24 cellular contexts compared by ENCODE assay signal in genomic region chr10:56357018-56357417, GRCh38. TPM values are rescaled to one million over a fixed set of nuclear protein-coding genes. Genes with fewer than 3 reads are reported as not detected.
"Had no signal": no experiment of that assay in that cellular context is flagged by ENCODE, and none has a peak within 500 bp of the region (broad histone marks: within the 10 kb centered on the region; RNA-seq: fewer than 3 reads in every experiment).

No MANE protein-coding gene starts in this region.

- DNase-seq: activated CD4-positive, alpha-beta memory T cell treated with anti-CD3 and anti-CD28 coated beads, Interleukin-2, amount 10 ng/mL, durations not matched to agents 7 days and 5 days; activated CD4-positive, alpha-beta T cell treated with anti-CD3 and anti-CD28 coated beads for 36 hours; activated CD4-positive, alpha-beta T cell treated with anti-CD3 and anti-CD28 coated beads, Interleukin-2, amount 50 U/mL, for 1 hour; activated gamma-delta T cell treated with Interleukin-2 at 50 U/mL for 16 hours; activated naive CD4-positive, alpha-beta T cell treated with anti-CD3 and anti-CD28 coated beads, Interleukin-2, amount 10 ng/mL, durations not matched to agents 7 days and 5 days; activated T-cell treated with anti-CD3 and anti-CD28 coated beads for 4 hours; activated T-cell treated with anti-CD3 and anti-CD28 coated beads, Interleukin-2, amount 50 U/mL, for 72 hours; amniotic stem cell; body of pancreas; central memory CD4-positive, alpha-beta T cell; MM.1S; NCI-H1105; NCI-H1436 treated with DMSO at 0.1 percent for 48 hours; NCI-H187; NCI-H2081; NCI-H510A treated with DMSO at 0.1 percent for 48 hours; NCI-H69; NK-92 treated with Interleukin-12 subunit alpha and Interleukin-12 subunit beta, amount 100 ng/mL, for 24 hours; PC-9; SIG-M5; T-helper 1 cell; WERI-Rb-1 had no signal

- H3K36me3 ChIP-seq: ascending aorta had no signal

- H3K27ac ChIP-seq: ascending aorta, body of pancreas, PC-9, WERI-Rb-1 had no signal

- H3K4me3 ChIP-seq: ascending aorta, body of pancreas, PC-9 had no signal

- H2AFZ ChIP-seq: PC-9 had no signal

- H3K4me2 ChIP-seq: PC-9 had no signal

- FAIRE-seq: bronchial epithelial cell had no signal

- ATAC-seq: activated CD4-positive, alpha-beta T cell treated with anti-CD3 and anti-CD28 coated beads for 36 hours; activated T-cell treated with anti-CD3 and anti-CD28 coated beads, Interleukin-2, amount 50 U/mL, for 72 hours; body of pancreas had no signal

- H3K27me3 ChIP-seq: ascending aorta, body of pancreas had no signal

- H3K9me3 ChIP-seq: ascending aorta, body of pancreas had no signal

RNA-seq across cellular contexts. Expression of gene ZWINT, which starts 4.0 kb away (rescaled TPM):
- total RNA-seq: ascending aorta had no signal
